ENCODE assay signal across 9 cellular contexts in genomic region chr15:35308802-35309201, GRCh38.
DNase-seq lines count a peak whose midpoint lies in the region; ATAC-seq and TF ChIP-seq lines count a peak whose summit lies in the region.
"Had no signal": no experiment of that assay in that cellular context is flagged by ENCODE, and none has a peak within 500 bp of the region (broad histone marks: within the 10 kb centered on the region; RNA-seq: fewer than 3 reads in every experiment).

No MANE protein-coding gene starts in this region.

- H3K4me3 Mint-ChIP-seq in activated naive CD4-positive, alpha-beta T cell treated with anti-CD3 and anti-CD28 coated beads for 36 hours, result no peak overlapping the region

- CTCF ChIA-PET in SK-N-SH (lab: Yijun Ruan, JAX), result interaction anchor here (0.9 to 1.8 kb wide), 3 partner anchors 12 to 136 kb away, joined by 3 to 10 read pairs (median 6); no protein-coding TSS in a partner anchor
- CTCF ChIA-PET in activated naive CD4-positive, alpha-beta T cell treated with anti-CD3 and anti-CD28 coated beads for 36 hours (lab: Charles Lee), result no interaction called here

- H3K9me3 Mint-ChIP-seq in activated naive CD4-positive, alpha-beta T cell treated with anti-CD3 and anti-CD28 coated beads for 36 hours, result no peaks in the 10 kb centered on the region

- H3K9me2 ChIP-seq in SK-N-SH, result no peaks in the 10 kb centered on the region

- TF ChIP-seq CTCF in SK-N-SH (IDR thresholded peaks at IDR 0.05) (no peak), gastroesophageal sphincter (IDR thresholded peaks at IDR 0.05) (no peak)

- no peaks in the 10 kb centered on the region for H3K36me3 Mint-ChIP-seq in activated naive CD4-positive, alpha-beta T cell treated with anti-CD3 and anti-CD28 coated beads for 36 hours (ENCODE audit: low read depth)

- H3K27me3 Mint-ChIP-seq in activated naive CD4-positive, alpha-beta T cell treated with anti-CD3 and anti-CD28 coated beads for 36 hours (ENCODE audit: low read depth), result no peaks in the 10 kb centered on the region

- H3K4me3 ChIP-seq in SK-N-SH (ENCODE audit: low read depth in 2 of 2, low read length in 1 of 2), result no peak overlapping the region
- H3K4me3 ChIP-seq in gastroesophageal sphincter, result no peak overlapping the region

- peak overlapping the region; percentile 25; the same call in 1 of the 2 replicates for H3K9ac ChIP-seq in SK-N-SH

- peak overlapping the region; percentile 16; the same call in 1 of the 2 replicates for H3K4me2 ChIP-seq in SK-N-SH

- peaks cover 38% of the 10 kb centered on the region for H3F3A ChIP-seq in SK-N-SH (replicated peaks; ENCODE audit: insufficient read depth)

- 6% methylated on average over 2 of the region's 2 CpGs for WGBS in SK-N-SH (ENCODE audit: low lambda C conversion rate)
- WGBS in gastroesophageal sphincter (ENCODE audit: low coverage in 1 of 2), 2 donors, result 10% methylated on average over 2 of the region's 2 CpGs

- H3K36me3 ChIP-seq in SK-N-SH (replicated peaks in 1 of 2; ENCODE audit: control insufficient read depth in 1 of 2, insufficient read depth in 2 of 2, low read length in 1 of 2) (no peaks in the 10 kb centered on the region), gastroesophageal sphincter (no peaks in the 10 kb centered on the region)

- peak; percentile 24 for ATAC-seq in gastroesophageal sphincter
- ATAC-seq in GM21526 (IDR thresholded peaks at IDR 0.05; ENCODE audit: low FRiP score, unreplicated experiment), result no peak
- ATAC-seq in HG03571 (IDR thresholded peaks at IDR 0.05; ENCODE audit: unreplicated experiment), result no peak

- TF ChIP-seq RAD21 in SK-N-SH (IDR thresholded peaks at IDR 0.05; ENCODE audit: low read length), result 0 out of 2 replicates have a peak, but pooled peaks have one; percentile 15

- no peak overlapping the region for H3K27ac Mint-ChIP-seq in activated naive CD4-positive, alpha-beta T cell treated with anti-CD3 and anti-CD28 coated beads for 36 hours

- H3K4me1 Mint-ChIP-seq in activated naive CD4-positive, alpha-beta T cell treated with anti-CD3 and anti-CD28 coated beads for 36 hours (ENCODE audit: low read depth), result no peaks in the 10 kb centered on the region

- no peak for TF ChIP-seq POLR2A in gastroesophageal sphincter (IDR thresholded peaks at IDR 0.05)

- H3K27me3 ChIP-seq in SK-N-SH (ENCODE audit: insufficient read depth) (no peaks in the 10 kb centered on the region), gastroesophageal sphincter (no peaks in the 10 kb centered on the region)

- TF ChIP-seq EP300 in SK-N-SH (IDR thresholded peaks at IDR 0.05; ENCODE audit: borderline replicate concordance in 1 of 2, low read depth in 1 of 2, low read length in 1 of 2) (peak; percentile 57 to 74; a peak in 3 of 4 replicates), gastroesophageal sphincter (IDR thresholded peaks at IDR 0.05) (no peak)

- peak; percentile 7 for DNase-seq in ELF-1 (ENCODE audit: low read depth, low spot score)
- DNase-seq in SK-N-SH, result no peak
- peak; percentile 96 for DNase-seq in pulmonary artery endothelial cell (ENCODE audit: low read depth, low spot score)
- DNase-seq in activated naive CD4-positive, alpha-beta T cell treated with anti-CD3 and anti-CD28 coated beads for 36 hours, result no peak
- DNase-seq in cerebellum (ENCODE audit: low spot score), result no peak
- DNase-seq: activated CD4-positive, alpha-beta T cell treated with anti-CD3 and anti-CD28 coated beads for 4 hours had no signal

- H3K9me3 ChIP-seq in SK-N-SH (no peaks in the 10 kb centered on the region), gastroesophageal sphincter (no peaks in the 10 kb centered on the region)

- POLR2A ChIA-PET in SK-N-SH (lab: Yijun Ruan, JAX), result no interaction called here

- no peaks in the 10 kb centered on the region for H4K20me1 ChIP-seq in SK-N-SH (ENCODE audit: insufficient read depth)

- H3K79me2 ChIP-seq in SK-N-SH (ENCODE audit: insufficient read depth), result no peaks in the 10 kb centered on the region

- intact Hi-C loops in activated naive CD4-positive, alpha-beta T cell treated with anti-CD3 and anti-CD28 coated beads for 36 hours (cut with micrococcal nuclease), result no loop called here

- peaks cover 28 to 55% of the 10 kb centered on the region in 2 experiments for H3K4me1 ChIP-seq in SK-N-SH (ENCODE audit: control insufficient read depth in 1 of 2, insufficient read depth in 2 of 2, low read depth in 1 of 2, low read length in 1 of 2)
- peaks cover 6 to 49% (median 20%) of the 10 kb centered on the region in 3 donors for H3K4me1 ChIP-seq in gastroesophageal sphincter

- H2AFZ ChIP-seq in SK-N-SH (ENCODE audit: low read depth), result peak overlapping the region; percentile 57; the same call in 1 of the 2 replicates

- H3K27ac ChIP-seq in SK-N-SH (ENCODE audit: low read depth in 2 of 2, low read length in 1 of 2) (peak overlapping the region; percentile 51 to 96), gastroesophageal sphincter (peak overlapping the region in 3 of 4 donors; percentile 6 to 43 (median 25))

TF ChIP-seq in SK-N-SH, 30 proteins besides CTCF, POLR2A, EP300 and RAD21:
- TF ChIP-seq SMC3 (IDR thresholded peaks at IDR 0.05; ENCODE audit: low read depth, low read length) (no peak), TCF12 (IDR thresholded peaks at IDR 0.05) (peak; percentile 84), EZH2phosphoT487 (IDR thresholded peaks at IDR 0.05; ENCODE audit: borderline replicate concordance, low read depth) (no peak), GATA2 (CRISPR knock-in tag; IDR thresholded peaks at IDR 0.05) (peak; percentile 74), TAF1 (IDR thresholded peaks at IDR 0.05; ENCODE audit: borderline replicate concordance, low read depth, low read length) (no peak), RXRA (IDR thresholded peaks at IDR 0.05; ENCODE audit: borderline replicate concordance, low read depth) (0 out of 2 replicates have a peak, but pooled peaks have one; percentile 36), JUND (IDR thresholded peaks at IDR 0.05) (peak; percentile 28; the same call in 1 of the 2 replicates), USF1 (IDR thresholded peaks at IDR 0.05; ENCODE audit: borderline replicate concordance, low read depth) (no peak), MAX (IDR thresholded peaks at IDR 0.05; ENCODE audit: low read depth) (peak; percentile 35; the same call in 1 of the 2 replicates), NFIC (IDR thresholded peaks at IDR 0.05; ENCODE audit: borderline replicate concordance) (peak; percentile 62), FOSL2 (IDR thresholded peaks at IDR 0.05; ENCODE audit: borderline replicate concordance, low read depth) (peak; percentile 31; the same call in 1 of the 2 replicates), RCOR1 (IDR thresholded peaks at IDR 0.05; ENCODE audit: low read length) (peak; percentile 71; the same call in 1 of the 2 replicates), MEF2A (IDR thresholded peaks at IDR 0.05; ENCODE audit: borderline replicate concordance, low read depth) (peak; percentile 62; the same call in 1 of the 2 replicates), TEAD4 (IDR thresholded peaks at IDR 0.05; ENCODE audit: borderline replicate concordance, insufficient read depth) (0 out of 2 replicates have a peak, but pooled peaks have one; percentile 23), CHD2 (IDR thresholded peaks at IDR 0.05; ENCODE audit: low read length, partially characterized antibody) (peak; percentile 65), PBX3 (IDR thresholded peaks at IDR 0.05) (peak; percentile 18; the same call in 1 of the 2 replicates)

Comparison
In these comparisons a context has a peak if more than half of its experiments do, and no peak if none do; other contexts are left out.
1. DNase-seq: peak in ELF-1 (single experiment) and pulmonary artery endothelial cell (single experiment); none in SK-N-SH (single experiment), activated naive CD4-positive, alpha-beta T cell treated with anti-CD3 and anti-CD28 coated beads for 36 hours (single experiment) and cerebellum (single experiment).